Comparison of ENCODE assay signal across 8 cellular contexts in the genomic region with DNA sequence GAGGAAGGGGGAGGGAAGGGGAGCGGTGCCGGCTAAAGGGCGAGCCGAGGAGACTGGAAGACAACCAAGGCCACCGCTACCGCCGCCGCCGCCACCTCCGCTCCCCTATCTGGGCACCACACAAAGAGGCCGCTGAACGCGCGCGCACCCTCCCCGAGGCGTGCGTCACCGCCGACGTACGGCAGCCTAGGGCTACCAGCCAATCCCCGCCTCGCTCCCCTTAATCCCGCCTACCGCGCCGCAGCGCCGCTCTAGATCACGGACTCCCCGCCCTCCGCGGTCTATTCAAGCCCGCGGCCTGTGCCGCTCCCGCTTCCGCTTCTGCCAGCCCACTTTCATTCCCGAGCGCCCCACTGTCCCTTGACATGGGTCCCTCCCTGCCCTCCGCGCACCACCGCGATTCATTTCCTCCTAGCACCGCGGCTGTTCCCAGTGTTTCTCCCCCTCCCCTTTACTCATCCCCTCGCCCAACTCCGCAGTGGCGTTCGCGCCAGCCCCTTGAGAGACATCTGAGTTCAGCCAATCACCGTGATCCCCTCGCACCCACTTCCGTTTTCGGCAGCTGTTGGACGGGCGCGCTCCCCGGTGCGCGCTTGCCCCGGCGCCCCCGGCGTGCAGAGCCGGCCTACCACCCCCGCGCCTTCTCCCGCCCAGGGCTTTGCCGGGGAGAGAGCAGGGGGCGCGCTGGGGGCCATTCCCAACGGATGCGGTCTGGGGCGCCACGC. TPM values are rescaled to one million over a fixed set of nuclear protein-coding genes. Genes with fewer than 3 reads are reported as not detected.
DNase-seq lines count a peak whose midpoint lies in the region; ATAC-seq and TF ChIP-seq lines count a peak whose summit lies in the region.

A gene (minus strand): TSS at position 128 of the 725 bp plus-strand sequence. CDS start 297 bp downstream, outside the sequence.

- peaks cover 48% of the 10 kb centered on the region for H3K79me2 ChIP-seq in PC-3 (ENCODE audit: low read length)

- H3K36me3 ChIP-seq in PC-3 (ENCODE audit: low read depth, low read length) (peaks cover 11% of the 10 kb centered on the region), mucosa of stomach (ENCODE audit: control insufficient read depth, insufficient read depth, low read length) (no peaks in the 10 kb centered on the region)

- peaks cover 37% of the 10 kb centered on the region for H4K20me1 ChIP-seq in PC-3 (ENCODE audit: low read length)

- peak; percentile 71 for DNase-seq in DMS153 (lab: John Stamatoyannopoulos, UW)
- peak; percentile 90 for DNase-seq in PC-3
- peak; percentile 95 for DNase-seq in activated T-cell treated with anti-CD3 and anti-CD28 coated beads for 48 hours (ENCODE audit: low read depth)
- peak; percentile 98 to 99 for DNase-seq in erythroblast (lab: John Stamatoyannopoulos, UW)
- peak; percentile 91 to 94 for DNase-seq in stimulated activated CD8-positive, alpha-beta memory T cell treated with anti-CD3 and anti-CD28 coated beads, Interleukin-7, amount 100 ng/mL, for 1 hour (ENCODE audit: low read depth in 2 of 2)

- H3K4me1 ChIP-seq in PC-3 (ENCODE audit: insufficient read depth, low read length): peaks cover 18% of the 10 kb centered on the region
- peaks cover 10% of the 10 kb centered on the region for H3K4me1 ChIP-seq in mucosa of stomach (ENCODE audit: control insufficient read depth, insufficient read depth, low read length)

- no peaks in the 10 kb centered on the region for H3K27me3 ChIP-seq in PC-3 (ENCODE audit: low read length)
- no peaks in the 10 kb centered on the region for H3K27me3 ChIP-seq in mucosa of stomach (ENCODE audit: control insufficient read depth, insufficient read depth, low read length)

- POLR2A ChIA-PET in PC-3 (lab: Charles Lee; ENCODE audit: unreplicated experiment): interaction anchor here (0.7 kb wide), 1 partner anchor 14 kb away, joined by 3 read pairs; no protein-coding TSS in a partner anchor

- TF ChIP-seq CTCF in PC-3 (conservative IDR thresholded peaks at IDR 0.05; ENCODE audit: low read depth, low read length): no peak

- no peaks in the 10 kb centered on the region for H3K9me3 ChIP-seq in PC-3 (ENCODE audit: low read length)
- no peaks in the 10 kb centered on the region for H3K9me3 ChIP-seq in mucosa of stomach (ENCODE audit: control insufficient read depth, low read length)

- TF ChIP-seq RAD21 in Ishikawa (IDR thresholded peaks at IDR 0.05; ENCODE audit: low read depth): no peak

- H2AFZ ChIP-seq in PC-3 (ENCODE audit: low read length): peak within 1 kb of the TSS; percentile 85

- peak; percentile 99 for TF ChIP-seq POLR2A in erythroblast (IDR thresholded peaks at IDR 0.05; ENCODE audit: low read length)

- CTCF ChIA-PET in PC-3 (lab: Charles Lee): interaction anchor here (0.6 kb wide), 1 partner anchor 22 kb away, joined by 3 read pairs; no protein-coding TSS in a partner anchor

- H3K9ac ChIP-seq in PC-3 (ENCODE audit: low read length) (peak within 1 kb of the TSS; percentile 99), mucosa of stomach (ENCODE audit: low read length) (peak within 1 kb of the TSS; percentile 99)

- no peaks in the 10 kb centered on the region for H3K9me2 ChIP-seq in PC-3 (replicated peaks; ENCODE audit: low read length)

- BruUV-seq in PC-3 (replicated peaks; lab: Mats Ljungman, UMichigan): no TSS peak

- H3K4me3 ChIP-seq in PC-3 (ENCODE audit: low read length) (peak within 1 kb of the TSS; percentile 79), mucosa of stomach (ENCODE audit: low read length) (peak within 1 kb of the TSS; percentile 89)

- TF ChIP-seq EP300 in Ishikawa (IDR thresholded peaks at IDR 0.05; ENCODE audit: borderline replicate concordance): peak; percentile 94

- peak within 1 kb of the TSS; percentile 90 for H3K27ac ChIP-seq in PC-3 (ENCODE audit: low read length)

- intact Hi-C loops in PC-3 (cut with micrococcal nuclease): no loop called here

- peak; percentile 75 for ATAC-seq in GM21576 (IDR thresholded peaks at IDR 0.05; ENCODE audit: unreplicated experiment)
- peak; percentile 91 for ATAC-seq in PC-3

- no peaks in the 10 kb centered on the region for H3F3A ChIP-seq in PC-3 (ENCODE audit: low read length, unreplicated experiment)

- peak within 1 kb of the TSS; percentile 98 for H3K4me2 ChIP-seq in PC-3 (ENCODE audit: low read length)

TF ChIP-seq in Ishikawa, 13 proteins besides CTCF, POLR2A, EP300 and RAD21:
- no peak for TF ChIP-seq TEAD4 (IDR thresholded peaks at IDR 0.05)
- TF ChIP-seq CREB1 (IDR thresholded peaks at IDR 0.05; ENCODE audit: low read depth): peak; percentile 76
- TF ChIP-seq TCF12 (IDR thresholded peaks at IDR 0.05; ENCODE audit: low read depth): peak; percentile 26; the same call in 1 of the 2 replicates
- TF ChIP-seq TAF1 (IDR thresholded peaks at IDR 0.05; ENCODE audit: low read depth): peak; percentile 96
- 0 out of 2 replicates have a peak, but pooled peaks have one; percentile 17 for TF ChIP-seq NFIC (IDR thresholded peaks at IDR 0.05)
- TF ChIP-seq, protein P1, sequence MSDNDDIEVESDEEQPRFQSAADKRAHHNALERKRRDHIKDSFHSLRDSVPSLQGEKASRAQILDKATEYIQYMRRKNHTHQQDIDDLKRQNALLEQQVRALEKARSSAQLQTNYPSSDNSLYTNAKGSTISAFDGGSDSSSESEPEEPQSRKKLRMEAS (IDR thresholded peaks at IDR 0.05): peak; percentile 59
- peak; percentile 80 for TF ChIP-seq EGR1 (IDR thresholded peaks at IDR 0.05)
- TF ChIP-seq, protein P2, sequence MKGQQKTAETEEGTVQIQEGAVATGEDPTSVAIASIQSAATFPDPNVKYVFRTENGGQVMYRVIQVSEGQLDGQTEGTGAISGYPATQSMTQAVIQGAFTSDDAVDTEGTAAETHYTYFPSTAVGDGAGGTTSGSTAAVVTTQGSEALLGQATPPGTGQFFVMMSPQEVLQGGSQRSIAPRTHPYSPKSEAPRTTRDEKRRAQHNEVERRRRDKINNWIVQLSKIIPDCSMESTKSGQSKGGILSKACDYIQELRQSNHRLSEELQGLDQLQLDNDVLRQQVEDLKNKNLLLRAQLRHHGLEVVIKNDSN (IDR thresholded peaks at IDR 0.05): no peak
- TF ChIP-seq, protein P3, sequence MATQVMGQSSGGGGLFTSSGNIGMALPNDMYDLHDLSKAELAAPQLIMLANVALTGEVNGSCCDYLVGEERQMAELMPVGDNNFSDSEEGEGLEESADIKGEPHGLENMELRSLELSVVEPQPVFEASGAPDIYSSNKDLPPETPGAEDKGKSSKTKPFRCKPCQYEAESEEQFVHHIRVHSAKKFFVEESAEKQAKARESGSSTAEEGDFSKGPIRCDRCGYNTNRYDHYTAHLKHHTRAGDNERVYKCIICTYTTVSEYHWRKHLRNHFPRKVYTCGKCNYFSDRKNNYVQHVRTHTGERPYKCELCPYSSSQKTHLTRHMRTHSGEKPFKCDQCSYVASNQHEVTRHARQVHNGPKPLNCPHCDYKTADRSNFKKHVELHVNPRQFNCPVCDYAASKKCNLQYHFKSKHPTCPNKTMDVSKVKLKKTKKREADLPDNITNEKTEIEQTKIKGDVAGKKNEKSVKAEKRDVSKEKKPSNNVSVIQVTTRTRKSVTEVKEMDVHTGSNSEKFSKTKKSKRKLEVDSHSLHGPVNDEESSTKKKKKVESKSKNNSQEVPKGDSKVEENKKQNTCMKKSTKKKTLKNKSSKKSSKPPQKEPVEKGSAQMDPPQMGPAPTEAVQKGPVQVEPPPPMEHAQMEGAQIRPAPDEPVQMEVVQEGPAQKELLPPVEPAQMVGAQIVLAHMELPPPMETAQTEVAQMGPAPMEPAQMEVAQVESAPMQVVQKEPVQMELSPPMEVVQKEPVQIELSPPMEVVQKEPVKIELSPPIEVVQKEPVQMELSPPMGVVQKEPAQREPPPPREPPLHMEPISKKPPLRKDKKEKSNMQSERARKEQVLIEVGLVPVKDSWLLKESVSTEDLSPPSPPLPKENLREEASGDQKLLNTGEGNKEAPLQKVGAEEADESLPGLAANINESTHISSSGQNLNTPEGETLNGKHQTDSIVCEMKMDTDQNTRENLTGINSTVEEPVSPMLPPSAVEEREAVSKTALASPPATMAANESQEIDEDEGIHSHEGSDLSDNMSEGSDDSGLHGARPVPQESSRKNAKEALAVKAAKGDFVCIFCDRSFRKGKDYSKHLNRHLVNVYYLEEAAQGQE (IDR thresholded peaks at IDR 0.05; ENCODE audit: low read depth): no peak
- no peak for TF ChIP-seq CEBPB (IDR thresholded peaks at IDR 0.05)
- TF ChIP-seq YY1 (IDR thresholded peaks at IDR 0.05; ENCODE audit: low read depth): peak; percentile 16; the same call in 1 of the 2 replicates
- TF ChIP-seq FOXM1 (IDR thresholded peaks at IDR 0.05; ENCODE audit: borderline replicate concordance, low read depth): no peak
- TF ChIP-seq ZBTB7A (IDR thresholded peaks at IDR 0.05; ENCODE audit: low read depth): no peak

RNA-seq across cellular contexts. Expression of the gene that starts here (rescaled TPM):
- total RNA-seq in PC-3 (2014; rRNA removed): 13.0 and 14.9 TPM in 2 replicates

Comparison
In these comparisons a context has a peak if more than half of its experiments do, and no peak if none do; other contexts are left out.
1. Peak in every context shown above with its lines: DNase-seq, ATAC-seq, H3K4me3 ChIP-seq and H3K27ac ChIP-seq.